25 cellular contexts compared by ENCODE assay signal in the genomic region with DNA sequence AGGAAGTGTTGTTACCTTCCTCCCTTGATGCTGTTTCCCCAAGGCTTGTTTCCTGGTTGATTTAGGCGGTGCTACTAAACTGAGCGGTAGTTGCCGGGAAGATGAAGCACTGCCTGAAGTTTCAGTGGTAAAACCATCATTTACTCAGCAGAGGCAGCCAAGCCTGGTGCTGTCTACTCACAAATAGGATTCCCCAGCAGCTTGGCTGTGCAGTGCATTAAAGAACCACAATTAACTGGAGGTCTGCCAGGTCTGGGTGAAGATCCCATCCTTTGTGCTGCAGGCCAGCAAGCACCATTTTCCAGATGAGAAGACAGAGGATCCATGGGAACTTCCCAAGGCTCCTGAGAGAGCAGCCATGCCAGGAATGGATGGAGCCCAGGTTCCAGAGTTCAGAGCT.
DNase-seq lines count a peak whose midpoint lies in the region; ATAC-seq and TF ChIP-seq lines count a peak whose summit lies in the region.
"Had no signal": no experiment of that assay in that cellular context is flagged by ENCODE, and none has a peak within 500 bp of the region (broad histone marks: within the 10 kb centered on the region; RNA-seq: fewer than 3 reads in every experiment).

No MANE protein-coding gene starts in this region.

- TF ChIP-seq POLR2A in right lobe of liver (IDR thresholded peaks at IDR 0.05) (no peak), gastrocnemius medialis (IDR thresholded peaks at IDR 0.05) (no peak)

- DNase-seq in Daoy (ENCODE audit: low read depth) (peak; percentile 27), LHCN-M2 (ENCODE audit: low read depth) (peak; percentile 14), astrocyte of the hippocampus (ENCODE audit: low read depth, low spot score) (peak; percentile 46), kidney glomerular epithelial cell (lab: John Stamatoyannopoulos, UW) (peak; percentile 33), right lobe of liver (no peak), gastrocnemius medialis (no peak), HUDEP-2 (lab: John Stamatoyannopoulos, UW; ENCODE audit: unreplicated experiment in 76 of 76) (no peak)
- DNase-seq: activated CD4-positive, alpha-beta memory T cell treated with anti-CD3 and anti-CD28 coated beads, Interleukin-2, amount 10 ng/mL, durations not matched to agents 7 days and 5 days; activated effector memory CD4-positive, alpha-beta T cell treated with anti-CD3 and anti-CD28 coated beads, Interleukin-2, amount 50 U/mL, for 16 hours; activated T-cell treated with anti-CD3 and anti-CD28 coated beads for 4 hours; brain microvascular endothelial cell; Caco-2; effector CD8-positive, alpha-beta T cell; HFFc6; hippocampal formation; MM.1S; NCI-H1417 treated with DMSO at 0.1 percent for 48 hours; PC-9; stimulated activated CD4-positive, alpha-beta T cell treated with anti-CD3 and anti-CD28 coated beads, Interleukin-2, amount 100 ng/mL, for 48 hours; T-cell had no signal

- H3K4me3 ChIP-seq in right lobe of liver (no peak overlapping the region), gastrocnemius medialis (no peak overlapping the region)
- H3K4me3 ChIP-seq: BLaER1 treated with 17β-estradiol and CSF1 and Interleukin-3, amounts not matched to agents 10 nM and 100 nM; PC-9; suprapubic skin had no signal

- ATAC-seq in right lobe of liver (no peak), gastrocnemius medialis (no peak)
- ATAC-seq: activated CD4-positive, CD25-positive, alpha-beta regulatory T cell treated with anti-CD3 and anti-CD28 coated beads, Interleukin-2, amount 50 U/mL, for 24 hours; natural killer cell treated with Interleukin-12 subunit alpha and Interleukin-12 subunit beta and Interleukin-15 and Interleukin-18, amount 100 ng/mL, for 72 hours; stimulated activated memory B cell treated with anti-CD40 and anti-IgM and Interleukin-4, amounts not matched to agents 10 μg/mL and 1 μg/mL and 100 μg/mL, for 72 hours; T-cell had no signal

- no peak overlapping the region for H3K27ac ChIP-seq in right lobe of liver
- H3K27ac ChIP-seq in gastrocnemius medialis: no peak overlapping the region
- H3K27ac ChIP-seq: BLaER1 treated with 17β-estradiol and CSF1 and Interleukin-3, amounts not matched to agents 10 nM and 100 nM; brain microvascular endothelial cell; PC-9; suprapubic skin had no signal

- TF ChIP-seq CTCF in right lobe of liver (IDR thresholded peaks at IDR 0.05) (no peak), gastrocnemius medialis (IDR thresholded peaks at IDR 0.05 in 4 of 5, conservative IDR thresholded peaks at IDR 0.05 in 1 of 5) (no peak)

- intact Hi-C loops in right lobe of liver (cut with DNase I): no loop called here
- intact Hi-C loops in gastrocnemius medialis (cut with DNase I; ENCODE audit: low total_unique reads): loop anchor here (2.0 kb wide), 1 partner anchor 78 kb away; no protein-coding TSS in a partner anchor

- no peaks in the 10 kb centered on the region for H3K27me3 ChIP-seq in right lobe of liver
- peaks cover 0 to 5% (median 0%) of the 10 kb centered on the region in 3 donors for H3K27me3 ChIP-seq in gastrocnemius medialis
- H3K27me3 ChIP-seq: BLaER1 treated with 17β-estradiol and CSF1 and Interleukin-3, amounts not matched to agents 10 nM and 100 nM had no signal

- in situ Hi-C loops in gastrocnemius medialis (cut with MboI; ENCODE audit: low sequenced_read_pairs in 4 of 4): no loop called here

- no peaks in the 10 kb centered on the region for H3K36me3 ChIP-seq in right lobe of liver
- H3K36me3 ChIP-seq in gastrocnemius medialis: no peaks in the 10 kb centered on the region
- H3K36me3 ChIP-seq: BLaER1 treated with 17β-estradiol and CSF1 and Interleukin-3, amounts not matched to agents 10 nM and 100 nM; brain microvascular endothelial cell; suprapubic skin had no signal

- H3K9me3 ChIP-seq in right lobe of liver: no peaks in the 10 kb centered on the region
- H3K9me3 ChIP-seq in gastrocnemius medialis: no peaks in the 10 kb centered on the region
- H3K9me3 ChIP-seq: BLaER1 treated with 17β-estradiol and CSF1 and Interleukin-3, amounts not matched to agents 10 nM and 100 nM; Caco-2; suprapubic skin had no signal

- WGBS in right lobe of liver (ENCODE audit: insufficient coverage, low coverage, low lambda C conversion rate, missing lambda C conversion rate): 37% methylated on average over 2 of the region's 3 CpGs

- H3K4me1 ChIP-seq in right lobe of liver (peaks cover 0 to 9% (median 0%) of the 10 kb centered on the region in 4 donors), gastrocnemius medialis (no peaks in the 10 kb centered on the region)
- H3K4me1 ChIP-seq: Caco-2, suprapubic skin had no signal

Comparison
In these comparisons a context has a peak if more than half of its experiments do, and no peak if none do; other contexts are left out.
1. DNase-seq: peak in Daoy (single experiment), LHCN-M2 (single experiment), astrocyte of the hippocampus (single experiment) and kidney glomerular epithelial cell (single experiment); none in right lobe of liver (0 of 3), gastrocnemius medialis (0 of 2) and HUDEP-2 (0 of 76).